2 cellular contexts compared by ENCODE assay signal in the genomic region with DNA sequence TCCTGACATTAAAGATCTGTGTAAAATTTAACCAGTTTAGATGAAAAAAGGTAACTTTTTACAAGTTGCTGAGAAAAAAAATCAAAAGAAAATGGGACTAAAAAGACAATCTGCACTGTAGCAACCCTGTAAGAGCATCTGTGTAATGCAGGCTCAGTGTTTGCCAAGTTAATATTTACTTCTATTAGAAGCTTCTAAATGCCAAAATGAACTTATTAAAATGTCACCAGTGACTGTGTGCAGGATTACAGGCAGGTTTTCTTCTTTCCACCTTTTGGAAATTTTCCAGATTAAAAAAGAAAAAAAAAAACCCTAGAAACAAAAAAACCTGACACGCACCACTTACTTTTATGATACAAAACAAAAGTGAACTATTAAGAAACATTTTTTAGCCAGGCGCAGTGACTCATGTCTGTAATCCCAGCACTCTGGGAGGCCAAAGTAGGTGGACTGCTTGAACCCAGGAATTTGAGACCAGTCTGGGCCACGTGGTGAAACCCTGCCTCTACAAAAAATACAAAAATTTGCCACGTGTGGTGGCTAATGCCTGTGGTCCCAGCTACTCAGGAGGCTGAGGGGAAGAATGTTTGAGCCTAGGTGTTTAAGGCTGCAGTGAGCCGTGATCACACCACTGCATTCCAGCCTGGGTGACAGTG.
A peak's percentile ranks its signal among the peaks of the same experiment; 100 is the strongest.
TF ChIP-seq lines count a peak whose summit lies in the region.

No MANE protein-coding gene starts in this region.

TF ChIP-seq in GM12878, 131 proteins besides CTCF, POLR2A, EP300 and RAD21:
- TF ChIP-seq POLR2AphosphoS5 (IDR thresholded peaks at IDR 0.05; ENCODE audit: low read length) (no peak), RUNX3 (IDR thresholded peaks at IDR 0.05; ENCODE audit: low read length) (0 out of 2 replicates have a peak, but pooled peaks have one; percentile 11), JUNB (IDR thresholded peaks at IDR 0.05) (peak; percentile 45), NR2C1 (IDR thresholded peaks at IDR 0.05) (no peak), ZBTB33 (IDR thresholded peaks at IDR 0.05) (no peak)
- TF ChIP-seq, protein P1, sequence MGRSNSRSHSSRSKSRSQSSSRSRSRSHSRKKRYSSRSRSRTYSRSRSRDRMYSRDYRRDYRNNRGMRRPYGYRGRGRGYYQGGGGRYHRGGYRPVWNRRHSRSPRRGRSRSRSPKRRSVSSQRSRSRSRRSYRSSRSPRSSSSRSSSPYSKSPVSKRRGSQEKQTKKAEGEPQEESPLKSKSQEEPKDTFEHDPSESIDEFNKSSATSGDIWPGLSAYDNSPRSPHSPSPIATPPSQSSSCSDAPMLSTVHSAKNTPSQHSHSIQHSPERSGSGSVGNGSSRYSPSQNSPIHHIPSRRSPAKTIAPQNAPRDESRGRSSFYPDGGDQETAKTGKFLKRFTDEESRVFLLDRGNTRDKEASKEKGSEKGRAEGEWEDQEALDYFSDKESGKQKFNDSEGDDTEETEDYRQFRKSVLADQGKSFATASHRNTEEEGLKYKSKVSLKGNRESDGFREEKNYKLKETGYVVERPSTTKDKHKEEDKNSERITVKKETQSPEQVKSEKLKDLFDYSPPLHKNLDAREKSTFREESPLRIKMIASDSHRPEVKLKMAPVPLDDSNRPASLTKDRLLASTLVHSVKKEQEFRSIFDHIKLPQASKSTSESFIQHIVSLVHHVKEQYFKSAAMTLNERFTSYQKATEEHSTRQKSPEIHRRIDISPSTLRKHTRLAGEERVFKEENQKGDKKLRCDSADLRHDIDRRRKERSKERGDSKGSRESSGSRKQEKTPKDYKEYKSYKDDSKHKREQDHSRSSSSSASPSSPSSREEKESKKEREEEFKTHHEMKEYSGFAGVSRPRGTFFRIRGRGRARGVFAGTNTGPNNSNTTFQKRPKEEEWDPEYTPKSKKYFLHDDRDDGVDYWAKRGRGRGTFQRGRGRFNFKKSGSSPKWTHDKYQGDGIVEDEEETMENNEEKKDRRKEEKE (IDR thresholded peaks at IDR 0.05) = no peak

TF ChIP-seq in liver, 16 proteins besides CTCF, POLR2A, EP300 and RAD21:
- TF ChIP-seq HNF4A (conservative IDR thresholded peaks at IDR 0.05) (peak; percentile 39 to 57), HNF4G (IDR thresholded peaks at IDR 0.05) (no peak), RXRA (IDR thresholded peaks at IDR 0.05) (peak; percentile 10 to 25), JUND (IDR thresholded peaks at IDR 0.05) (peak; percentile 28 to 47), ATF3 (IDR thresholded peaks at IDR 0.05) (peak; percentile 14)
- TF ChIP-seq, protein P2, sequence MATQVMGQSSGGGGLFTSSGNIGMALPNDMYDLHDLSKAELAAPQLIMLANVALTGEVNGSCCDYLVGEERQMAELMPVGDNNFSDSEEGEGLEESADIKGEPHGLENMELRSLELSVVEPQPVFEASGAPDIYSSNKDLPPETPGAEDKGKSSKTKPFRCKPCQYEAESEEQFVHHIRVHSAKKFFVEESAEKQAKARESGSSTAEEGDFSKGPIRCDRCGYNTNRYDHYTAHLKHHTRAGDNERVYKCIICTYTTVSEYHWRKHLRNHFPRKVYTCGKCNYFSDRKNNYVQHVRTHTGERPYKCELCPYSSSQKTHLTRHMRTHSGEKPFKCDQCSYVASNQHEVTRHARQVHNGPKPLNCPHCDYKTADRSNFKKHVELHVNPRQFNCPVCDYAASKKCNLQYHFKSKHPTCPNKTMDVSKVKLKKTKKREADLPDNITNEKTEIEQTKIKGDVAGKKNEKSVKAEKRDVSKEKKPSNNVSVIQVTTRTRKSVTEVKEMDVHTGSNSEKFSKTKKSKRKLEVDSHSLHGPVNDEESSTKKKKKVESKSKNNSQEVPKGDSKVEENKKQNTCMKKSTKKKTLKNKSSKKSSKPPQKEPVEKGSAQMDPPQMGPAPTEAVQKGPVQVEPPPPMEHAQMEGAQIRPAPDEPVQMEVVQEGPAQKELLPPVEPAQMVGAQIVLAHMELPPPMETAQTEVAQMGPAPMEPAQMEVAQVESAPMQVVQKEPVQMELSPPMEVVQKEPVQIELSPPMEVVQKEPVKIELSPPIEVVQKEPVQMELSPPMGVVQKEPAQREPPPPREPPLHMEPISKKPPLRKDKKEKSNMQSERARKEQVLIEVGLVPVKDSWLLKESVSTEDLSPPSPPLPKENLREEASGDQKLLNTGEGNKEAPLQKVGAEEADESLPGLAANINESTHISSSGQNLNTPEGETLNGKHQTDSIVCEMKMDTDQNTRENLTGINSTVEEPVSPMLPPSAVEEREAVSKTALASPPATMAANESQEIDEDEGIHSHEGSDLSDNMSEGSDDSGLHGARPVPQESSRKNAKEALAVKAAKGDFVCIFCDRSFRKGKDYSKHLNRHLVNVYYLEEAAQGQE (IDR thresholded peaks at IDR 0.05) = no peak
